ENCODE assay signal across 1 cellular context in the genomic region with DNA sequence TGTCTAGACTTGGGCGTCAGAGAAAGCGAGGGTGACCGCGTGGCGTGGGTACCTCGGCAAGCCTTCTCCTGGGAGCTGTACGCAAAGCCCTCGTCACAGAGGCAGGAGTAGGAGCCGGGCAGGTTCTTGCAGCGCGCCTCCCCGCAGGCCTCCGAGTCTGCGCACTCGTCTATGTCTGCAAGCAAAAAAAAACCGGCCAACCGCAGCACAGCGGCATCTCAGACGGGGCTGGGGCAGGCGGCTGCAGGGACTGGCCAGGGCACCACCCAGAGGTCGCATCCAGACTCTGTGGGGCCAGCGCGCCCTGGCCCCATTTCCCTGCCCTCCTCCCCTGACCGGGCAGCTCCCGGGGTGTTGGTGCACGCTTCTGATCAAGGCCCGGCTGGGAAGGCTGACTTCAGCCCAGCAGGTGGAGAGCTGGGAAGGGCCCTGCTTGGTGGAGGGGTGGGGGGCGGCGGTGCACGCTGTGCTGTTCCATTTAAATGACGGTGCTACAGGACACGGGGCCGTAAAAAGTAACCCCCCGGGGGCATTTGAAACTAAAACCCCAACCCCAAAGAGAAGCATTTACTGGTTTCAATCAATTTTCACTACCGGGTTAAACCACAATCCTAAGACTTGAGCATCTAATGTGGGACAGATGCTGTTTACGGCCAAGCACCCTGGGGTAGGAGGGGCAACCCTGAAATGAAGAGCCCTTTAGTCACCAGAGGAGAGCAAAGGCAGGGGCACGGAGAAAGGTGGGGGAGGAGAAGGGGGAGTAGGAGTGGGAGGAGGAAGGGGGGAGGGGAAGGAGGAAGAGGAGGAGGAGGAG.
TF ChIP-seq lines count a peak whose summit lies in the region.

No MANE protein-coding gene starts in this region.

TF ChIP-seq in HCT116, 20 proteins besides CTCF, POLR2A, EP300 and RAD21 (continued from another document):
- TF ChIP-seq, protein P1, sequence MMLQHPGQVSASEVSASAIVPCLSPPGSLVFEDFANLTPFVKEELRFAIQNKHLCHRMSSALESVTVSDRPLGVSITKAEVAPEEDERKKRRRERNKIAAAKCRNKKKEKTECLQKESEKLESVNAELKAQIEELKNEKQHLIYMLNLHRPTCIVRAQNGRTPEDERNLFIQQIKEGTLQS (IDR thresholded peaks at IDR 0.05) = no peak
- no peak for TF ChIP-seq EZH2 (IDR thresholded peaks at IDR 0.05)
